9 cellular contexts compared by ENCODE assay signal in the genomic region with DNA sequence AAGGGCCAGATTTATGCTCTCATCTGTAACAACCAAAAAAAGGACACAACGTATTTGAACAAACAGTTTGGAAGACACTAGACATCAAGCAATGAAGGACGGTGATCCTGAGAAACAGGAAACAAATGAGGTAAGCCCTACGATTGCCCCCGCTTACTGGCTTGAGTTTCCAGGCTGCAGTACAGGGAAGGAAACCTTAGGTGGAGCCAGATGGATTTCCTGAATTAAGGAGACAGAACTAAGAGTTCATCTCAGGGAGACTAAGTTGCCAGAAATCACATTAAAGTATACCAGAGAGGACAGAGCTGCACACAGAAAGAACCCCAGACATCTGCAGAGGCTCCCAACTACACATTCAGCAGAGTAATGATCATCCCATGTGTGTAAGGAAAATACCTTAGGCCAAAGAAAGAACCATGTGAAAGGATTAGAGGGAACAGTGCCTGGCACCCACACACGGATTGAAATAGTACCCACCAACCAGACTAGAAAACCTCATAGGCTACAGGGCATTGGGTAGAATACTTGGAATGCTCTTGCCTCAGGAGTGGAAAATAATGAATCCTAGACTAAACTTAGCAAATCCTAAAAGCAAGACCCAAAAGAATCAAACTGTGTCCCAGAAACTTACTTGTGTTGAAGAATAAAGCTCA.
DNase-seq lines count a peak whose midpoint lies in the region; ATAC-seq, FAIRE-seq and TF ChIP-seq lines count a peak whose summit lies in the region.
"Had no signal": no experiment of that assay in that cellular context is flagged by ENCODE, and none has a peak within 500 bp of the region (broad histone marks: within the 10 kb centered on the region; RNA-seq: fewer than 3 reads in every experiment).

No MANE protein-coding gene starts in this region.

- H3K4me1 ChIP-seq in left ventricle myocardium inferior (peaks cover 5% of the 10 kb centered on the region), tibial nerve (no peaks in the 10 kb centered on the region)

- peaks cover 6% of the 10 kb centered on the region for H3K9me3 ChIP-seq in left ventricle myocardium inferior (replicated peaks)
- no peaks in the 10 kb centered on the region for H3K9me3 ChIP-seq in tibial nerve

- intact Hi-C loops in left ventricle myocardium inferior (cut with micrococcal nuclease), result no loop called here

- DNase-seq in SIG-M5 treated with dmso at 0.1 percent for 504 hours (lab: John Stamatoyannopoulos, UW; ENCODE audit: unreplicated experiment) (peak; percentile 9), SIG-M5 (lab: John Stamatoyannopoulos, UW) (no peak), SK-MEL-5 (ENCODE audit: low read depth, low spot score) (peak; percentile 88), left ventricle myocardium inferior (no peak), tibial nerve (ENCODE audit: low spot score in 2 of 2) (peak in 1 of 2 donors; percentile 17), GM12891 (ENCODE audit: insufficient read length, low spot score) (no peak), NCI-H1105 treated with DMSO at 0.1 percent for 48 hours (lab: John Stamatoyannopoulos, UW) (no peak)
- DNase-seq: activated CD8-positive, alpha-beta T cell treated with anti-CD3 and anti-CD28 coated beads for 36 hours had no signal

- no peaks in the 10 kb centered on the region for H3K27me3 ChIP-seq in left ventricle myocardium inferior (ENCODE audit: low read depth)
- H3K27me3 ChIP-seq in tibial nerve, result no peaks in the 10 kb centered on the region

- H3K36me3 ChIP-seq in left ventricle myocardium inferior, result no peaks in the 10 kb centered on the region
- H3K36me3 ChIP-seq in tibial nerve, result no peaks in the 10 kb centered on the region

- H3K4me3 ChIP-seq in left ventricle myocardium inferior (no peak overlapping the region), tibial nerve (no peak overlapping the region)

- FAIRE-seq in GM12891 (lab: Jason Lieb, UNC), result no peak

- TF ChIP-seq CTCF in left ventricle myocardium inferior (IDR thresholded peaks at IDR 0.05; ENCODE audit: borderline replicate concordance) (peak; percentile 67), tibial nerve (IDR thresholded peaks at IDR 0.05) (peak; percentile 18 to 36 (median 25))

- no peak for ATAC-seq in HG02973 (IDR thresholded peaks at IDR 0.05; ENCODE audit: unreplicated experiment)
- ATAC-seq: activated CD8-positive, alpha-beta T cell treated with anti-CD3 and anti-CD28 coated beads for 36 hours had no signal

- TF ChIP-seq EP300 in tibial nerve (IDR thresholded peaks at IDR 0.05), result no peak

- WGBS in tibial nerve, 2 donors, result 25 to 26% methylated on average over 5 of the region's 5 CpGs

- TF ChIP-seq POLR2A in tibial nerve (IDR thresholded peaks at IDR 0.05) (no peak), GM12891 (IDR thresholded peaks at IDR 0.05; ENCODE audit: low read depth, low read length) (no peak)

- in situ Hi-C loops in SK-MEL-5 (cut with HindIII; ENCODE audit: low pct_unique_long_range_greater_than_20kb, low sequenced_read_pairs), result no loop called here

- H3K27ac ChIP-seq in left ventricle myocardium inferior (replicated peaks), result no peak overlapping the region
- H3K27ac ChIP-seq in tibial nerve, result no peak overlapping the region

TF ChIP-seq in GM12891, 5 proteins besides CTCF, POLR2A, EP300 and RAD21:
- TF ChIP-seq POLR2AphosphoS5 (IDR thresholded peaks at IDR 0.05; ENCODE audit: low read depth, low read length) (no peak), POU2F2 (IDR thresholded peaks at IDR 0.05; ENCODE audit: low read depth, low read length) (no peak), TAF1 (IDR thresholded peaks at IDR 0.05; ENCODE audit: low read depth, low read length) (no peak), PAX5 (IDR thresholded peaks at IDR 0.05; ENCODE audit: insufficient read depth, low read length, severe bottlenecking) (no peak), SPI1 (IDR thresholded peaks at IDR 0.05; ENCODE audit: low read depth, low read length) (no peak)

Comparison
In these comparisons a context has a peak if more than half of its experiments do, and no peak if none do; other contexts are left out.
1. DNase-seq: peak in SIG-M5 treated with dmso at 0.1 percent for 504 hours (single experiment) and SK-MEL-5 (single experiment); none in SIG-M5 (single experiment), left ventricle myocardium inferior (single experiment), GM12891 (single experiment) and NCI-H1105 treated with DMSO at 0.1 percent for 48 hours (single experiment).